In the genomic region with DNA sequence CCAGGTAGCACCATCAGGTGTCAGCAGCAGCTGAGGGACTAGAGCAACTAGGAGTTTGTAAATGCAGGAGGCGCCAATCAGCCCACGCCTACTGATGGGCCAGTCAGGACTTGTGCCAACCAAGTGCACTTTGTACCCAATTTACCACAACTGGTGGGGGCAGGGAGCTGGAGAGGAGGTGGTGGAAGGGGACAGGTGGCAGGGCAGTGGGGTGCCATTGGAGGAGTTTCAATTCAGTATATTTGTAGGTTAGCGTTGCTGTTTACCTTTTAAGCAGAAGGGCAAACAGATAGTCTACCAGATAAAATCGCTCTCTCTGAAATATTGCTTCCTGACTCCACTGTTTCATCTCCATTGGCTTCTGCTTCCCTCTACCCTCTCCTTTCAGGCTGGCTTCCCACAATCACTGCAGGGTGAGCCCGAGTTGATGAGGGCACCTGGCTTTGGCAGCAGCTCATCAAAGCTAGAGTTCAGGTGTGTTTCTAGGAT, we compare ENCODE assay signal across 15 cellular contexts.
DNase-seq lines count a peak whose midpoint lies in the region; ATAC-seq, FAIRE-seq and TF ChIP-seq lines count a peak whose summit lies in the region.
"Had no signal": no experiment of that assay in that cellular context is flagged by ENCODE, and none has a peak within 500 bp of the region (broad histone marks: within the 10 kb centered on the region; RNA-seq: fewer than 3 reads in every experiment).

No MANE protein-coding gene starts in this region.

- H3K9ac ChIP-seq in parathyroid adenoma, result no peak overlapping the region

- H3K4me2 ChIP-seq in parathyroid adenoma (ENCODE audit: low read length), result no peak overlapping the region
- H3K4me2 ChIP-seq: smooth muscle cell had no signal

- ATAC-seq in GM21515 (IDR thresholded peaks at IDR 0.05; ENCODE audit: unreplicated experiment), result no peak
- ATAC-seq: Panc1 had no signal

- H3K36me3 ChIP-seq in bronchial epithelial cell (ENCODE audit: control insufficient read depth, insufficient read depth, low read length), result no peaks in the 10 kb centered on the region
- no peaks in the 10 kb centered on the region for H3K36me3 ChIP-seq in parathyroid adenoma (ENCODE audit: control insufficient read depth, insufficient read depth, low read length)
- H3K36me3 ChIP-seq: WERI-Rb-1 had no signal

- no peaks in the 10 kb centered on the region for H3K9me3 ChIP-seq in parathyroid adenoma (ENCODE audit: control insufficient read depth, low read length)

- peak overlapping the region; percentile 42 for H2AFZ ChIP-seq in parathyroid adenoma

- H3K4me1 ChIP-seq in parathyroid adenoma, result peaks cover 3% of the 10 kb centered on the region

- H3K27me3 ChIP-seq in bronchial epithelial cell (ENCODE audit: control insufficient read depth, insufficient read depth, low read length) (no peaks in the 10 kb centered on the region), parathyroid adenoma (ENCODE audit: control insufficient read depth, insufficient read depth, low read length) (no peaks in the 10 kb centered on the region)

- no peak overlapping the region for H3K27ac ChIP-seq in parathyroid adenoma
- H3K27ac ChIP-seq: WERI-Rb-1 had no signal

- H3K79me2 ChIP-seq in parathyroid adenoma, result no peaks in the 10 kb centered on the region

- CTCF ChIA-PET in GM10248 (lab: Yijun Ruan, JAX), result no interaction called here

- peak; percentile 91 for FAIRE-seq in bronchial epithelial cell (lab: Jason Lieb, UNC)
- FAIRE-seq: GM12891 had no signal

- DNase-seq in LoVo (ENCODE audit: low spot score) (peak; percentile 83), NCI-H2171 (lab: John Stamatoyannopoulos, UW) (peak; percentile 95), bronchial epithelial cell (ENCODE audit: low read depth) (peak; percentile 59), GM10248 (ENCODE audit: extremely low spot score) (no peak), T-helper 9 cell (no peak), glomerular visceral epithelial cell (ENCODE audit: extremely low spot score) (no peak)
- DNase-seq: activated T-cell treated with anti-CD3 and anti-CD28 coated beads, Interleukin-2, amount 50 U/mL, for 72 hours; CD8-positive, alpha-beta memory T cell; KBM-7; WERI-Rb-1 had no signal

- no peak overlapping the region for H3K4me3 ChIP-seq in bronchial epithelial cell (ENCODE audit: low read depth, low read length)
- no peak overlapping the region for H3K4me3 ChIP-seq in parathyroid adenoma (ENCODE audit: low read depth, low read length)
- H3K4me3 ChIP-seq: smooth muscle cell had no signal

- TF ChIP-seq CTCF in bronchial epithelial cell (IDR thresholded peaks at IDR 0.05; ENCODE audit: insufficient read depth, low read length, severe bottlenecking), result no peak
- TF ChIP-seq CTCF in parathyroid adenoma (IDR thresholded peaks at IDR 0.05), result no peak
- TF ChIP-seq CTCF in GM10248 (IDR thresholded peaks at IDR 0.05; ENCODE audit: control extremely low read depth, extremely low read depth, low read depth, missing control alignments), result no peak

- POLR2A ChIA-PET in GM10248 (lab: Yijun Ruan, JAX), result no interaction called here

Comparison
In these comparisons a context has a peak if more than half of its experiments do, and no peak if none do; other contexts are left out.
1. DNase-seq: peak in LoVo (single experiment), NCI-H2171 (single experiment) and bronchial epithelial cell (single experiment); none in GM10248 (single experiment), T-helper 9 cell (single experiment) and glomerular visceral epithelial cell (single experiment).